In genomic region chr2:219493086-219493485, GRCh38 we compare ENCODE assay signal across 1 cellular context.
TF ChIP-seq lines count a peak whose summit lies in the region.

No MANE protein-coding gene starts in this region.

TF ChIP-seq in GM12878, 131 proteins besides CTCF, POLR2A, EP300 and RAD21:
- no peak for TF ChIP-seq ZNF24 (IDR thresholded peaks at IDR 0.05)
- TF ChIP-seq, protein P1, sequence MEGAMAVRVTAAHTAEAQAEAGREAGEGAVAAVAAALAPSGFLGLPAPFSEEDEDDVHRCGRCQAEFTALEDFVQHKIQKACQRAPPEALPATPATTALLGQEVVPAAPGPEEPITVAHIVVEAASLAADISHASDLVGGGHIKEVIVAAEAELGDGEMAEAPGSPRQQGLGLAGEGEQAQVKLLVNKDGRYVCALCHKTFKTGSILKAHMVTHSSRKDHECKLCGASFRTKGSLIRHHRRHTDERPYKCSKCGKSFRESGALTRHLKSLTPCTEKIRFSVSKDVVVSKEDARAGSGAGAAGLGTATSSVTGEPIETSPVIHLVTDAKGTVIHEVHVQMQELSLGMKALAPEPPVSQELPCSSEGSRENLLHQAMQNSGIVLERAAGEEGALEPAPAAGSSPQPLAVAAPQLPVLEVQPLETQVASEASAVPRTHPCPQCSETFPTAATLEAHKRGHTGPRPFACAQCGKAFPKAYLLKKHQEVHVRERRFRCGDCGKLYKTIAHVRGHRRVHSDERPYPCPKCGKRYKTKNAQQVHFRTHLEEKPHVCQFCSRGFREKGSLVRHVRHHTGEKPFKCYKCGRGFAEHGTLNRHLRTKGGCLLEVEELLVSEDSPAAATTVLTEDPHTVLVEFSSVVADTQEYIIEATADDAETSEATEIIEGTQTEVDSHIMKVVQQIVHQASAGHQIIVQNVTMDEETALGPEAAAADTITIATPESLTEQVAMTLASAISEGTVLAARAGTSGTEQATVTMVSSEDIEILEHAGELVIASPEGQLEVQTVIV (IDR thresholded peaks at IDR 0.05; ENCODE audit: borderline replicate concordance, partially characterized antibody), result peak; percentile 8
TF ChIP-seq in GM12878: peak in this region for 1.
